ENCODE assay signal across 8 cellular contexts in genomic region chr22:25027959-25028840, GRCh38.
DNase-seq lines count a peak whose midpoint lies in the region; ATAC-seq and TF ChIP-seq lines count a peak whose summit lies in the region.

No MANE protein-coding gene starts in this region.

- H3K4me2 ChIP-seq in OCI-LY3 (ENCODE audit: low read length): no peak overlapping the region

- H3K4me3 Mint-ChIP-seq in endodermal cell: no peak overlapping the region

- no peaks in the 10 kb centered on the region for H3K9me3 Mint-ChIP-seq in endodermal cell

- H3K27me3 ChIP-seq in OCI-LY3 (ENCODE audit: low read depth, low read length) (peaks cover 19% of the 10 kb centered on the region; the same call in 1 of the 2 replicates), endodermal cell (ENCODE audit: control insufficient read depth, insufficient read depth, low read length, poor library complexity, severe bottlenecking) (no peaks in the 10 kb centered on the region)

- no peaks in the 10 kb centered on the region for H3K36me3 ChIP-seq in OCI-LY3 (replicated peaks; ENCODE audit: low read depth, low read length)
- H3K36me3 ChIP-seq in endodermal cell (ENCODE audit: control insufficient read depth, insufficient read depth, low read length): peaks cover 21% of the 10 kb centered on the region

- H3K4me1 ChIP-seq in OCI-LY3 (ENCODE audit: low read length) (peaks cover 4% of the 10 kb centered on the region; the same call in 1 of the 2 replicates), endodermal cell (ENCODE audit: control insufficient read depth, insufficient read depth, low read length) (no peaks in the 10 kb centered on the region)

- H3K27ac Mint-ChIP-seq in endodermal cell: peak overlapping the region; percentile 87

- no peaks in the 10 kb centered on the region for H4K20me1 ChIP-seq in OCI-LY3 (ENCODE audit: insufficient read depth, low read length)

- ATAC-seq in omental fat pad (ENCODE audit: low FRiP score) (no peak), HG02870 (IDR thresholded peaks at IDR 0.05; ENCODE audit: unreplicated experiment) (no peak), HG03039 (IDR thresholded peaks at IDR 0.05; ENCODE audit: unreplicated experiment) (no peak)

- DNase-seq in GM10266 (ENCODE audit: extremely low spot score) (no peak), endodermal cell (peak; percentile 92), omental fat pad (ENCODE audit: low spot score) (peak; percentile 37), germinal center (ENCODE audit: low spot score) (no peak), NOMO-1 treated with DMSO at 0.1 percent for 48 hours (lab: John Stamatoyannopoulos, UW; ENCODE audit: unreplicated experiment) (no peak)

- no peak overlapping the region for H3K27ac ChIP-seq in OCI-LY3 (ENCODE audit: low read length)
- H3K27ac ChIP-seq in endodermal cell (ENCODE audit: low read depth, low read length): no peak overlapping the region

- H3K4me1 Mint-ChIP-seq in endodermal cell: peaks cover 25% of the 10 kb centered on the region

- 89% methylated on average over 30 to 45 of the region's 45 CpGs for WGBS in endodermal cell (ENCODE audit: insufficient coverage in 1 of 2, insufficient read length in 1 of 2), 2 experiments

- H3K9me3 ChIP-seq in OCI-LY3 (ENCODE audit: insufficient read depth, low read length) (no peaks in the 10 kb centered on the region), endodermal cell (ENCODE audit: control insufficient read depth, low read length) (no peaks in the 10 kb centered on the region)

- H3K9ac ChIP-seq in OCI-LY3 (ENCODE audit: low read length): no peak overlapping the region
- no peak overlapping the region for H3K9ac ChIP-seq in endodermal cell (ENCODE audit: extremely low read depth, low read length, poor library complexity, severe bottlenecking)

- H3K36me3 Mint-ChIP-seq in endodermal cell (ENCODE audit: low read depth): peaks cover 23% of the 10 kb centered on the region

- no peak overlapping the region for H3K4me3 ChIP-seq in OCI-LY3 (ENCODE audit: low read length)
- H3K4me3 ChIP-seq in endodermal cell (ENCODE audit: low read length): no peak overlapping the region

- no peaks in the 10 kb centered on the region for H3K27me3 Mint-ChIP-seq in endodermal cell (ENCODE audit: insufficient read depth)

- TF ChIP-seq CTCF in GM10266 (IDR thresholded peaks at IDR 0.05; ENCODE audit: control insufficient read depth, insufficient read depth, low read depth, missing control alignments) (peak; percentile 41), OCI-LY3 (IDR thresholded peaks at IDR 0.05; ENCODE audit: low read depth, low read length) (peak; percentile 49), endodermal cell (conservative IDR thresholded peaks at IDR 0.05) (peak; percentile 82), omental fat pad (IDR thresholded peaks at IDR 0.05) (no peak)

- no peak overlapping the region for H2AFZ ChIP-seq in OCI-LY3 (ENCODE audit: low read depth, low read length)

- H3K79me2 ChIP-seq in OCI-LY3 (ENCODE audit: low read length): no peaks in the 10 kb centered on the region

Comparison
In these comparisons a context has a peak if more than half of its experiments do, and no peak if none do; other contexts are left out.
1. DNase-seq: peak in endodermal cell (single experiment) and omental fat pad (single experiment); none in GM10266 (single experiment), germinal center (single experiment) and NOMO-1 treated with DMSO at 0.1 percent for 48 hours (single experiment).
2. CTCF ChIP-seq: peak in GM10266 (single experiment), OCI-LY3 (single experiment) and endodermal cell (single experiment); none in omental fat pad (0 of 3).